8 cellular contexts compared by ENCODE assay signal in genomic region chr12:110937104-110937641, GRCh38. TPM values are rescaled to one million over a fixed set of nuclear protein-coding genes. Genes with fewer than 3 reads are reported as not detected.
DNase-seq lines count a peak whose midpoint lies in the region; ATAC-seq and TF ChIP-seq lines count a peak whose summit lies in the region.

No MANE protein-coding gene starts in this region.

- peak; percentile 85 to 91 for TF ChIP-seq RAD21 in liver (IDR thresholded peaks at IDR 0.05)

- H3K36me3 ChIP-seq in colonic mucosa (no peaks in the 10 kb centered on the region), liver (ENCODE audit: control insufficient read depth in 4 of 4, insufficient read depth in 3 of 4, low read depth in 1 of 4, low read length in 3 of 4) (no peaks in the 10 kb centered on the region)

- peak overlapping the region in 1 of 2 donors; percentile 24 for H3K9ac ChIP-seq in colonic mucosa (ENCODE audit: low read depth in 2 of 2, low read length in 2 of 2)
- H3K9ac ChIP-seq in liver (ENCODE audit: low read depth in 1 of 2, low read length in 2 of 2), result no peak overlapping the region

- H3K27ac ChIP-seq in colonic mucosa (no peak overlapping the region), liver (ENCODE audit: low read depth in 1 of 2, low read length in 2 of 2) (no peak overlapping the region)

- H3K4me1 ChIP-seq in colonic mucosa, result no peaks in the 10 kb centered on the region
- peaks cover 0 to 3% (median 0%) of the 10 kb centered on the region in 4 donors for H3K4me1 ChIP-seq in liver (ENCODE audit: control insufficient read depth in 4 of 4, insufficient read depth in 4 of 4, low read length in 3 of 4)

- H3K9me3 ChIP-seq in colonic mucosa (no peaks in the 10 kb centered on the region), liver (ENCODE audit: control insufficient read depth in 4 of 4, low read length in 3 of 4) (no peaks in the 10 kb centered on the region)

- intact Hi-C loops in colonic mucosa (cut with DNase I), result loop anchor here (5.0 kb wide), 2 partner anchors 360 to 375 kb away; no protein-coding TSS in a partner anchor

- TF ChIP-seq CTCF in colonic mucosa (IDR thresholded peaks at IDR 0.05) (peak; percentile 89), liver (IDR thresholded peaks at IDR 0.05; ENCODE audit: low read depth, low read length, missing input control) (peak; percentile 88)

- H3K4me3 ChIP-seq in colonic mucosa (no peak overlapping the region), liver (ENCODE audit: low read depth in 1 of 3, low read length in 3 of 3) (no peak overlapping the region)

- no peaks in the 10 kb centered on the region for H3K27me3 ChIP-seq in colonic mucosa
- no peaks in the 10 kb centered on the region for H3K27me3 ChIP-seq in liver (ENCODE audit: control insufficient read depth in 4 of 4, insufficient read depth in 4 of 4, low read length in 3 of 4)

- ATAC-seq in GM21423 (IDR thresholded peaks at IDR 0.05; ENCODE audit: unreplicated experiment), result no peak

- peak in 2 of 3 experiments; percentile 17 to 70 for DNase-seq in NCI-H1417 (lab: John Stamatoyannopoulos, UW)
- no peak for DNase-seq in NCI-H1417 treated with DMSO at 0.1 percent for 48 hours (lab: John Stamatoyannopoulos, UW)
- peak; percentile 85 for DNase-seq in NCI-H2171 (lab: John Stamatoyannopoulos, UW)
- DNase-seq in activated CD4-positive, alpha-beta T cell treated with anti-CD3 and anti-CD28 coated beads for 48 hours, result peak; percentile 73
- DNase-seq in colonic mucosa, result peak; percentile 41
- DNase-seq in stimulated activated CD8-positive, alpha-beta memory T cell treated with anti-CD3 and anti-CD28 coated beads, Interleukin-15, amount 100 ng/mL, for 1 hour (ENCODE audit: low read depth), result peak; percentile 20

- 4% methylated on average over 21 of the region's 21 CpGs for WGBS in liver

TF ChIP-seq in liver, 16 proteins besides CTCF, POLR2A, EP300 and RAD21:
- TF ChIP-seq TAF1 (conservative IDR thresholded peaks at IDR 0.05) (no peak), HNF4A (conservative IDR thresholded peaks at IDR 0.05) (no peak), HNF4G (IDR thresholded peaks at IDR 0.05) (no peak), SP1 (IDR thresholded peaks at IDR 0.05) (no peak), FOXA2 (IDR thresholded peaks at IDR 0.05) (no peak), FOXA1 (IDR thresholded peaks at IDR 0.05) (no peak), GABPA (IDR thresholded peaks at IDR 0.05 in 1 of 2, conservative IDR thresholded peaks at IDR 0.05 in 1 of 2) (no peak), RXRA (IDR thresholded peaks at IDR 0.05) (no peak), JUND (IDR thresholded peaks at IDR 0.05) (no peak), NR2F2 (IDR thresholded peaks at IDR 0.05) (no peak), EGR1 (IDR thresholded peaks at IDR 0.05; ENCODE audit: low read depth in 2 of 2) (no peak), REST (IDR thresholded peaks at IDR 0.05) (no peak), YY1 (IDR thresholded peaks at IDR 0.05) (no peak)
- TF ChIP-seq, protein P1, sequence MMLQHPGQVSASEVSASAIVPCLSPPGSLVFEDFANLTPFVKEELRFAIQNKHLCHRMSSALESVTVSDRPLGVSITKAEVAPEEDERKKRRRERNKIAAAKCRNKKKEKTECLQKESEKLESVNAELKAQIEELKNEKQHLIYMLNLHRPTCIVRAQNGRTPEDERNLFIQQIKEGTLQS (IDR thresholded peaks at IDR 0.05), result no peak
- TF ChIP-seq, protein P2, sequence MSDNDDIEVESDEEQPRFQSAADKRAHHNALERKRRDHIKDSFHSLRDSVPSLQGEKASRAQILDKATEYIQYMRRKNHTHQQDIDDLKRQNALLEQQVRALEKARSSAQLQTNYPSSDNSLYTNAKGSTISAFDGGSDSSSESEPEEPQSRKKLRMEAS (IDR thresholded peaks at IDR 0.05), result no peak
- TF ChIP-seq, protein P3, sequence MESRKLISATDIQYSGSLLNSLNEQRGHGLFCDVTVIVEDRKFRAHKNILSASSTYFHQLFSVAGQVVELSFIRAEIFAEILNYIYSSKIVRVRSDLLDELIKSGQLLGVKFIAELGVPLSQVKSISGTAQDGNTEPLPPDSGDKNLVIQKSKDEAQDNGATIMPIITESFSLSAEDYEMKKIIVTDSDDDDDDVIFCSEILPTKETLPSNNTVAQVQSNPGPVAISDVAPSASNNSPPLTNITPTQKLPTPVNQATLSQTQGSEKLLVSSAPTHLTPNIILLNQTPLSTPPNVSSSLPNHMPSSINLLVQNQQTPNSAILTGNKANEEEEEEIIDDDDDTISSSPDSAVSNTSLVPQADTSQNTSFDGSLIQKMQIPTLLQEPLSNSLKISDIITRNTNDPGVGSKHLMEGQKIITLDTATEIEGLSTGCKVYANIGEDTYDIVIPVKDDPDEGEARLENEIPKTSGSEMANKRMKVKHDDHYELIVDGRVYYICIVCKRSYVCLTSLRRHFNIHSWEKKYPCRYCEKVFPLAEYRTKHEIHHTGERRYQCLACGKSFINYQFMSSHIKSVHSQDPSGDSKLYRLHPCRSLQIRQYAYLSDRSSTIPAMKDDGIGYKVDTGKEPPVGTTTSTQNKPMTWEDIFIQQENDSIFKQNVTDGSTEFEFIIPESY (IDR thresholded peaks at IDR 0.05), result no peak
TF ChIP-seq in liver: peak in this region for 0.

RNA-seq across cellular contexts. Expression of gene MYL2, which starts 16.8 kb away (rescaled TPM):
- total RNA-seq in colonic mucosa (1 to 10 TPM in 1 of 2 donors, not detected in 1; 2.4 TPM), liver (not detected)
- polyA plus RNA-seq in liver, result under 1 TPM in 1 of 2 donors, not detected in 1; 0.22 TPM
